ENCODE assay signal across 8 cellular contexts in the genomic region with DNA sequence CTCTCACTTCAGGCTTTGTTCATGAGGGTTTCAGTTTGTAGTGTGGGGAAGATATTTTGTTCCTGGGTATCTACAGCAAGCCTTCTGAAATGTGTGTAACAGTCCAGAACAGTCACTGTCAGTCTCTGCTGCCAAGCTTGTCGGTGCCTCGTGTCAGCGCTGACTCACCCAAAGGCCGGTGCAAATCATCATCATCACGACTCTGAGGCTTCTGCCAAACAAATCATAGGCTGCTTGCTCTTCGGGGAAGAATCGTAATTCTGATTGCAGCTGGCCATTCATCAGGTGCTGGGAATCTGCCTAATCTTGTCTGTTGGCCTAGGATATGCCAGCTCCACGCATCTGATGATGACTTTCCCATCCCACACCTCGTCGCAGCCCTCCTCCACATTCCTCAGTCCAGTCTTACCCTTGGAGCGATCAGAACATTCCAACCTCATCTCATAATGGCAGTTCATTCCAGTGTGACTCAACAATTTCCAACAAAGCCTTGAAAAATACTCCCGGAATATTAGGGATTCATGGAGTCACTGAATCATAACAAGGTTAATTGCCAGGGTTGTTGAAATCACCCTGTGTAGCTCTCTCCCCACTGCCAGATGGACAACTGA. TPM values are rescaled to one million over a fixed set of nuclear protein-coding genes. Genes with fewer than 3 reads are reported as not detected.
A peak's percentile ranks its signal among the peaks of the same experiment; 100 is the strongest.
DNase-seq lines count a peak whose midpoint lies in the region; ATAC-seq and TF ChIP-seq lines count a peak whose summit lies in the region.

No MANE protein-coding gene starts in this region.

- H4K91ac ChIP-seq in neuronal stem cell (ENCODE audit: low read depth, low read length, poor library complexity): no peak overlapping the region

- H3K4me1 ChIP-seq in Panc1 (ENCODE audit: control insufficient read depth, insufficient read depth, low read length): peaks cover 13% of the 10 kb centered on the region
- no peaks in the 10 kb centered on the region for H3K4me1 ChIP-seq in neuronal stem cell (ENCODE audit: control insufficient read depth in 2 of 2, insufficient read depth in 1 of 2, low read depth in 1 of 2, low read length in 2 of 2)

- no peak overlapping the region for H3K9ac ChIP-seq in neuronal stem cell (ENCODE audit: low read depth, low read length, poor library complexity)

- H3K4ac ChIP-seq in neuronal stem cell (ENCODE audit: low read length): no peak overlapping the region

- no peak overlapping the region for H2AK5ac ChIP-seq in neuronal stem cell (ENCODE audit: low read depth, low read length)

- H2AFZ ChIP-seq in neuronal stem cell (ENCODE audit: low read length): no peak overlapping the region

- H3K18ac ChIP-seq in neuronal stem cell (ENCODE audit: low read length): no peak overlapping the region

- H2BK5ac ChIP-seq in neuronal stem cell (ENCODE audit: low read length): no peak overlapping the region

- no peak overlapping the region for H3K14ac ChIP-seq in neuronal stem cell (ENCODE audit: low read length)

- no peaks in the 10 kb centered on the region for H3K27me3 ChIP-seq in Panc1 (ENCODE audit: control insufficient read depth, insufficient read depth, low read length)
- H3K27me3 ChIP-seq in neuronal stem cell (ENCODE audit: control insufficient read depth in 3 of 3, insufficient read depth in 3 of 3, low read depth in 1 of 3, low read length in 3 of 3): peaks cover 0 to 13% (median 0%) of the 10 kb centered on the region in 3 experiments

- H3K4me3 ChIP-seq in Panc1 (ENCODE audit: low read depth in 2 of 2, low read length in 2 of 2) (peak overlapping the region; percentile 14 to 46), neuronal stem cell (ENCODE audit: low read length in 2 of 2) (no peak overlapping the region)

- no peak for TF ChIP-seq CTCF in Panc1 (IDR thresholded peaks at IDR 0.05)

- peak; percentile 92 for ATAC-seq in Panc1
- no peak for ATAC-seq in HG02623 (IDR thresholded peaks at IDR 0.05; ENCODE audit: unreplicated experiment)
- ATAC-seq in GM21423 (IDR thresholded peaks at IDR 0.05; ENCODE audit: unreplicated experiment): no peak

- CTCF ChIA-PET in Panc1 (lab: Charles Lee): no interaction called here

- H3K9me3 ChIP-seq in Panc1 (ENCODE audit: control insufficient read depth, insufficient read depth, low read depth, low read length) (no peaks in the 10 kb centered on the region), neuronal stem cell (replicated peaks in 1 of 2; ENCODE audit: control insufficient read depth in 2 of 2, insufficient read depth in 1 of 2, low read depth in 1 of 2, low read length in 2 of 2) (no peaks in the 10 kb centered on the region)

- WGBS in neuronal stem cell (ENCODE audit: extremely low coverage in 2 of 2, insufficient read length in 2 of 2, insufficient replicate concordance in 1 of 2), 2 donors: no CpG with 5 or more reads among the region's 12 CpGs

- no peaks in the 10 kb centered on the region for H3K79me1 ChIP-seq in neuronal stem cell (ENCODE audit: low read depth, low read length)

- H3K36me3 ChIP-seq in Panc1 (ENCODE audit: control insufficient read depth, insufficient read depth, low read length): no peaks in the 10 kb centered on the region
- no peaks in the 10 kb centered on the region for H3K36me3 ChIP-seq in neuronal stem cell (replicated peaks in 1 of 2; ENCODE audit: control insufficient read depth in 2 of 2, insufficient read depth in 2 of 2, low read length in 2 of 2)

- no peak overlapping the region for H2BK15ac ChIP-seq in neuronal stem cell (ENCODE audit: low read length)

- H2BK12ac ChIP-seq in neuronal stem cell (ENCODE audit: low read length): no peak overlapping the region

- peak overlapping the region; percentile 71 for H3K27ac ChIP-seq in Panc1 (ENCODE audit: low read length)
- no peak overlapping the region for H3K27ac ChIP-seq in neuronal stem cell (replicated peaks; ENCODE audit: low read length)

- DNase-seq in GM03348 (ENCODE audit: low spot score) (peak; percentile 86), Panc1 (ENCODE audit: low read depth, low spot score) (peak; percentile 90), fibroblast of gingiva (ENCODE audit: low read depth) (peak; percentile 95), pons (ENCODE audit: low spot score) (peak; percentile 65), neuronal stem cell (ENCODE audit: low spot score) (no peak), NCI-H345 treated with DMSO at 0.1 percent for 48 hours (lab: John Stamatoyannopoulos, UW; ENCODE audit: unreplicated experiment) (no peak)

- no TSS peak for BruUV-seq in Panc1 (replicated peaks; lab: Mats Ljungman, UMichigan)

- H3K23ac ChIP-seq in neuronal stem cell (ENCODE audit: low read depth, low read length, poor library complexity): no peak overlapping the region

- intact Hi-C loops in Panc1 (cut with micrococcal nuclease; ENCODE audit: unreplicated experiment): no loop called here

- no peak overlapping the region for H3K4me2 ChIP-seq in neuronal stem cell (ENCODE audit: insufficient read depth, low read length, poor library complexity, severe bottlenecking)

- POLR2A ChIA-PET in Panc1 (lab: Charles Lee): interaction anchor here (0.6 kb wide), 1 partner anchor 17 kb away, joined by 13 read pairs; no protein-coding TSS in a partner anchor

- in situ Hi-C loops in Panc1 (cut with HindIII; ENCODE audit: low pct_unique_long_range_greater_than_20kb, low sequenced_read_pairs): no loop called here

- no peak overlapping the region for H2BK120ac ChIP-seq in neuronal stem cell (ENCODE audit: low read depth, low read length)

- H4K8ac ChIP-seq in neuronal stem cell (ENCODE audit: low read depth, low read length): no peak overlapping the region

RNA-seq across cellular contexts. Expression of gene ALDH8A1, which starts 40.9 kb away (rescaled TPM):
- total RNA-seq in Panc1 (2021; ENCODE audit: unreplicated experiment): not detected
- polyA plus RNA-seq in Panc1 (2012; ENCODE audit: insufficient read length): not detected
- polyA plus RNA-seq in neuronal stem cell (2013, experiment 1 of 2): 0.13 TPM
- 0.10 TPM for polyA plus RNA-seq in neuronal stem cell (2013, experiment 2 of 2)

Comparison
In these comparisons a context has a peak if more than half of its experiments do, and no peak if none do; other contexts are left out.
1. DNase-seq: peak in GM03348 (single experiment), Panc1 (single experiment), fibroblast of gingiva (single experiment) and pons (single experiment); none in neuronal stem cell (single experiment) and NCI-H345 treated with DMSO at 0.1 percent for 48 hours (single experiment).
2. H3K4me3 ChIP-seq: peak in Panc1 (2 of 2); none in neuronal stem cell (0 of 2).